ENCODE assay signal across 1 cellular context in the genomic region with DNA sequence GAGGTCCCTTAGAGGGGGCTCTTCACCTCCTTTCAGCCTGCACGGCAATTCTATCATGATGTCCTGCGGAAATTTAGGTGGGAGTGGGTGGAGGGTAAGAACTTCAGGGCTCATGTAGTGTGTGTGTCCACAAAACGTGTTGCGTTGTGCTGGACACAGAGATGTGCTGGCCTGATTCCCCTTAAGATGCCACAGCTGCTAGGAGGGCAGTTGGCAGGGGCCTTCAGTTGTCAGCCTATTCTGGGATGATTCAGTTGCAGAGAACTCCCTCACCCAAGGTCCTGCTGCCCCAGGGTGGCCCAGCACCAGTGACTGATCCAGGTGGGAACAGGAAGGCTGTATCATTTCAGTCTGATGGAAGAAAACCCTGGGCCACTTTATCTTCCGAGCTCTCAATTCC.
TF ChIP-seq lines count a peak whose summit lies in the region.

No MANE protein-coding gene starts in this region.

TF ChIP-seq in IMR-90, 13 proteins besides CTCF, POLR2A, EP300 and RAD21 (continued from another document):
- TF ChIP-seq BHLHE40 (IDR thresholded peaks at IDR 0.05; ENCODE audit: low read depth, low read length) (no peak), RFX5 (IDR thresholded peaks at IDR 0.05; ENCODE audit: low read depth, low read length) (no peak), NFE2L2 (IDR thresholded peaks at IDR 0.05; ENCODE audit: low read depth, low read length) (no peak), MAFK (IDR thresholded peaks at IDR 0.05; ENCODE audit: low read depth, low read length) (no peak)
